Comparison of ENCODE assay signal across 29 cellular contexts in genomic region chr6:15853259-15853658, GRCh38.
"Had no signal": no experiment of that assay in that cellular context is flagged by ENCODE, and none has a peak within 500 bp of the region (broad histone marks: within the 10 kb centered on the region; RNA-seq: fewer than 3 reads in every experiment).

No MANE protein-coding gene starts in this region.

- H3K27me3 Mint-ChIP-seq: type B pancreatic cell had no signal

- DNase-seq: natural killer cell; occipital lobe; ovary; posterior cingulate gyrus; psoas muscle; right cardiac atrium; right lobe of liver; sigmoid colon; small intestine; stimulated activated CD4-positive, alpha-beta T cell treated with anti-CD3 and anti-CD28 coated beads, Interleukin-15, amount 100 ng/mL, for 24 hours; stimulated activated CD4-positive, alpha-beta T cell treated with anti-CD3 and anti-CD28 coated beads, Interleukin-2, amount 100 ng/mL, for 24 hours; stimulated activated CD4-positive, alpha-beta T cell treated with anti-CD3 and anti-CD28 coated beads, Interleukin-2, amount 100 ng/mL, for 48 hours; stimulated activated CD4-positive, alpha-beta T cell treated with anti-CD3 and anti-CD28 coated beads, Interleukin-4, amount 100 ng/mL, for 24 hours; stimulated activated naive CD4-positive, alpha-beta T cell; stimulated activated naive CD8-positive, alpha-beta T cell treated with anti-CD3 and anti-CD28 coated beads, Interleukin-15, amount 100 ng/mL, for 72 hours; stimulated activated naive CD8-positive, alpha-beta T cell treated with anti-CD3 and anti-CD28 coated beads, Interleukin-15, Interleukin-2, amounts not matched to agents 100 U/mL and 50 U/mL, for 24 hours; substantia nigra; testis; tibial artery; transverse colon; upper lobe of right lung; uterus had no signal

- H3K4me1 Mint-ChIP-seq: natural killer cell; nephron; neural progenitor cell; stimulated activated effector memory CD8-positive, alpha-beta T cell treated with anti-CD3 and anti-CD28 coated beads, Interleukin-12 subunit alpha, Interleukin-12 subunit beta, amount 100 ng/mL, for 72 hours; stimulated activated naive CD8-positive, alpha-beta T cell treated with anti-CD3 and anti-CD28 coated beads, Interleukin-15, amount 100 ng/mL, for 72 hours had no signal

- H3K27ac ChIP-seq: neural progenitor cell, ovary, parathyroid adenoma, psoas muscle, right lobe of liver, sigmoid colon, suprapubic skin, testis, tibial artery, transverse colon, upper lobe of right lung, uterus had no signal

- H3K4me1 ChIP-seq: neural progenitor cell, parathyroid adenoma, right lobe of liver, sigmoid colon, suprapubic skin, testis, transverse colon, upper lobe of right lung, uterus had no signal

- H3K4me3 ChIP-seq: neural progenitor cell, ovary, psoas muscle, right lobe of liver, sigmoid colon, suprapubic skin, testis, tibial artery, transverse colon, upper lobe of right lung, uterus had no signal

- H3K27ac Mint-ChIP-seq: natural killer cell; nephron; neural progenitor cell; progenitor cell of endocrine pancreas; stimulated activated effector memory CD8-positive, alpha-beta T cell treated with anti-CD3 and anti-CD28 coated beads, Interleukin-12 subunit alpha, Interleukin-12 subunit beta, amount 100 ng/mL, for 72 hours; stimulated activated naive CD8-positive, alpha-beta T cell treated with anti-CD3 and anti-CD28 coated beads, Interleukin-15, amount 100 ng/mL, for 72 hours; type B pancreatic cell had no signal

- H3K4me3 Mint-ChIP-seq: natural killer cell; nephron; neural progenitor cell; stimulated activated effector memory CD8-positive, alpha-beta T cell treated with anti-CD3 and anti-CD28 coated beads, Interleukin-12 subunit alpha, Interleukin-12 subunit beta, amount 100 ng/mL, for 72 hours; stimulated activated naive CD8-positive, alpha-beta T cell treated with anti-CD3 and anti-CD28 coated beads, Interleukin-15, amount 100 ng/mL, for 72 hours; type B pancreatic cell had no signal

- ATAC-seq: natural killer cell; psoas muscle; right cardiac atrium; right lobe of liver; stimulated activated effector memory CD8-positive, alpha-beta T cell treated with anti-CD3 and anti-CD28 coated beads, Interleukin-12 subunit alpha, Interleukin-12 subunit beta, amount 100 ng/mL, for 72 hours; stimulated activated naive CD8-positive, alpha-beta T cell treated with anti-CD3 and anti-CD28 coated beads, Interleukin-15, amount 100 ng/mL, for 72 hours; stimulated activated naive CD8-positive, alpha-beta T cell treated with anti-CD3 and anti-CD28 coated beads, Interleukin-15, Interleukin-2, amounts not matched to agents 100 U/mL and 50 U/mL, for 24 hours; upper lobe of right lung had no signal

- H3K36me3 ChIP-seq: neural progenitor cell, ovary, right lobe of liver, sigmoid colon, suprapubic skin, tibial artery, transverse colon, upper lobe of right lung, uterus had no signal

- H3K9me3 ChIP-seq: ovary, psoas muscle, right lobe of liver, sigmoid colon, suprapubic skin, testis, tibial artery, transverse colon, upper lobe of right lung, uterus had no signal

- H3K36me3 Mint-ChIP-seq: natural killer cell; neural progenitor cell; stimulated activated effector memory CD8-positive, alpha-beta T cell treated with anti-CD3 and anti-CD28 coated beads, Interleukin-12 subunit alpha, Interleukin-12 subunit beta, amount 100 ng/mL, for 72 hours; type B pancreatic cell had no signal

- H3K9me3 Mint-ChIP-seq: natural killer cell; stimulated activated effector memory CD8-positive, alpha-beta T cell treated with anti-CD3 and anti-CD28 coated beads, Interleukin-12 subunit alpha, Interleukin-12 subunit beta, amount 100 ng/mL, for 72 hours had no signal
